8 cellular contexts compared by ENCODE assay signal in the genomic region with DNA sequence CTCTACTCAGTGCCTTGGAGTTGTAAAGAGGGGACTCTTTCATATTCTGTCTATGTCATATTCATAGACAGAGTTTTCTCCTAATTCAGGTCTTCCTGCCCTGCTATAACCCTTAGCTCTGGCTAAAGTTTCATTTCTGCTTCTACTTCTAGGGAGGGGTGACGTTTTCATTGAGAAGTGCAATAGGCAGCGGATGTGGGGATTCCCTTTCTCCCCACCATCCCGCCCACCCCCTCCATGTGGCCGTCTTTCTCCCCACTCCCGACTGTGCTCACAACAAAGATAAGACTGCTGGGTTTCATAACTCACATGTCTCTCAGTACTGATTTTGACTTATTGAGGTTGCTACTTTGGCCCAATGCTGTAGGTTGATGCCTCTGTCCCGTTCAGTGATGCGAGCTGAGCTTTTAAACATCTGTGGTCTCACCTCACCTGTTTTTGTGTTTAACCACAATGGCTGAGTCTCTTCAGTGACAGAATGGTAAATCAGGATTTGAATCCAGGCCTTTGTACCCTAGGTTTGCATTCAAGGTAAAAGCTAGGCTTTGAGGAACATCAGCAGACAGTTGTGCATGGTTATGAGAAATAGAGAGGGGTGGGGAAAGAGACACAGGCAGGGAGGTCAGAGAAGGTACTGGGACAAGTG. TPM values are rescaled to one million over a fixed set of nuclear protein-coding genes. Genes with fewer than 3 reads are reported as not detected.
DNase-seq lines count a peak whose midpoint lies in the region; ATAC-seq lines count a peak whose summit lies in the region.

No MANE protein-coding gene starts in this region.

- H3K4me1 Mint-ChIP-seq in activated CD4-positive, alpha-beta T cell treated with anti-CD3 and anti-CD28 coated beads for 36 hours, result peaks cover 37% of the 10 kb centered on the region

- H3K27ac Mint-ChIP-seq in activated CD4-positive, alpha-beta T cell treated with anti-CD3 and anti-CD28 coated beads for 36 hours, result peak overlapping the region; percentile 45

- DNase-seq in activated CD4-positive, alpha-beta T cell treated with anti-CD3 and anti-CD28 coated beads for 36 hours, result peak; percentile 74
- DNase-seq in activated CD4-positive, alpha-beta T cell treated with anti-CD3 and anti-CD28 coated beads for 1 hour, result no peak
- peak; percentile 6 to 37 for DNase-seq in activated CD8-positive, alpha-beta memory T cell treated with anti-CD3 and anti-CD28 coated beads for 4 hours (ENCODE audit: low read depth in 2 of 2)
- peak; percentile 15 for DNase-seq in stimulated activated CD8-positive, alpha-beta memory T cell treated with anti-CD3 and anti-CD28 coated beads, Interleukin-12 subunit alpha, Interleukin-12 subunit beta, amount 100 ng/mL, for 4 hours (ENCODE audit: low read depth)
- no peak for DNase-seq in cardiac septum (ENCODE audit: low spot score)
- no peak for DNase-seq in SHP77 treated with DMSO at 0.1 percent for 48 hours (lab: John Stamatoyannopoulos, UW)
- DNase-seq in NCI-H82 (lab: John Stamatoyannopoulos, UW), result no peak

- peak; percentile 66 for ATAC-seq in activated CD4-positive, alpha-beta T cell treated with anti-CD3 and anti-CD28 coated beads for 36 hours
- ATAC-seq in HG03196 (IDR thresholded peaks at IDR 0.05; ENCODE audit: unreplicated experiment), result peak; percentile 56

- H3K4me3 Mint-ChIP-seq in activated CD4-positive, alpha-beta T cell treated with anti-CD3 and anti-CD28 coated beads for 36 hours, result no peak overlapping the region

- no peaks in the 10 kb centered on the region for H3K27me3 Mint-ChIP-seq in activated CD4-positive, alpha-beta T cell treated with anti-CD3 and anti-CD28 coated beads for 36 hours

- CTCF ChIA-PET in activated CD4-positive, alpha-beta T cell treated with anti-CD3 and anti-CD28 coated beads for 36 hours (lab: Charles Lee), result interaction anchor here (2.1 kb wide), 1 partner anchor 174 kb away, joined by 6 read pairs; no protein-coding TSS in a partner anchor

- no peaks in the 10 kb centered on the region for H3K36me3 Mint-ChIP-seq in activated CD4-positive, alpha-beta T cell treated with anti-CD3 and anti-CD28 coated beads for 36 hours (ENCODE audit: low read depth)

- no peaks in the 10 kb centered on the region for H3K9me3 Mint-ChIP-seq in activated CD4-positive, alpha-beta T cell treated with anti-CD3 and anti-CD28 coated beads for 36 hours (ENCODE audit: low read depth)

- intact Hi-C loops in activated CD4-positive, alpha-beta T cell treated with anti-CD3 and anti-CD28 coated beads for 36 hours (cut with DNase I, micrococcal nuclease), result loop anchor here in 1 of 2 experiments (5.0 kb wide), 1 partner anchor 259 kb away; no protein-coding TSS in a partner anchor
- intact Hi-C loops in cardiac septum (cut with DNase I), result no loop called here

- POLR2A ChIA-PET in activated CD4-positive, alpha-beta T cell treated with anti-CD3 and anti-CD28 coated beads for 36 hours (lab: Charles Lee), result no interaction called here

RNA-seq across cellular contexts. Expression of a gene that starts 7.8 kb away (rescaled TPM):
- total RNA-seq in activated CD4-positive, alpha-beta T cell treated with anti-CD3 and anti-CD28 coated beads for 36 hours, result 10 to 100 TPM; 14.8 to 14.9 TPM
- 0.05 TPM for total RNA-seq in cardiac septum

RNA-seq across cellular contexts. Expression of a gene that starts 41.4 kb away (rescaled TPM):
- total RNA-seq in activated CD4-positive, alpha-beta T cell treated with anti-CD3 and anti-CD28 coated beads for 36 hours, result 10 to 100 TPM; 17.4 to 19.4 TPM
- 17.3 TPM for total RNA-seq in cardiac septum

Comparison
In these comparisons a context has a peak if more than half of its experiments do, and no peak if none do; other contexts are left out.
1. DNase-seq: peak in activated CD4-positive, alpha-beta T cell treated with anti-CD3 and anti-CD28 coated beads for 36 hours (single experiment), activated CD8-positive, alpha-beta memory T cell treated with anti-CD3 and anti-CD28 coated beads for 4 hours (2 of 2) and stimulated activated CD8-positive, alpha-beta memory T cell treated with anti-CD3 and anti-CD28 coated beads, Interleukin-12 subunit alpha, Interleukin-12 subunit beta, amount 100 ng/mL, for 4 hours (single experiment); none in activated CD4-positive, alpha-beta T cell treated with anti-CD3 and anti-CD28 coated beads for 1 hour (single experiment), cardiac septum (single experiment), SHP77 treated with DMSO at 0.1 percent for 48 hours (single experiment) and NCI-H82 (single experiment).
2. RNA of a gene that starts 7.8 kb away (total RNA-seq): 14.8 to 14.9 TPM in activated CD4-positive, alpha-beta T cell treated with anti-CD3 and anti-CD28 coated beads for 36 hours; 0.05 TPM in cardiac septum (single experiment); every median in the first group is over 10 times any median in the second.